In the genomic region with DNA sequence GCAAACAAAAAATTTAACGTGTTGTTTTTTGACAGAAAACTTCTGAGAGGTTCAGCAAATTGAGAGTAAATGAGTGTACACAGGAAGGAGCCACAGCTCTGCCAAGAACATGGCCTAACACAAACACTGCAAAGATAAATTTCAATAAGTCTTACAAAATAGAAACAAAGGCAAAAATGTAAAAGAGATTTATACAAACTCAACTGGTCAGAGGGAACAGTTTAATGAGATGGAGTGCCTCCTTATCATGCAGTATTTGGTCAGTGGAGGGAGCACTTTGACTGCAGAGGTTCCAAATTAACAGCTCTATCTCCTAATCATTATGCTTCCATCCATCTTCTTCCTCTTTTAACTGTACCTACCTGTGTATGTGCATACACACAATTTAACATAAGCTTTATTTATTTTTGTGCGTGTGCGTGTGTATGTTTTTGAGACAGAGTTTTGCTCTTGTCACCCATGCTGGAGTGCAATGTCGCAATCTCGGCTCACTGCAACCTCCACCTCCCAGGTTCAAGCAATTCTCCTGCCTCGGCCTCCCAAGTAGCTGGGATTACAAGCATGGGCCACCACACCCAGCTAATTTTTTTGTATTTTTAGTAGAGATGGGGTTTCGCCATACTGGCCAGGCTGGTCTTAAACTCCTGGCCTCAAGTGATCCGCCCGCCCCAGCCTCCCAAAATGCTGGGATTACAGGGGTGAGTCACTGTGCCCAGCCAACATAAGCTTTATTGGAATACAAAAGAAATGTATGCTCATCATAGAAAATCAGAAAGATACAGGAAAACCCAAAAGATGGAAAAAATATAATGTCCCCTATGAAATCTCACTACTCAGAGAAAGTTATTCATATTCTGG, we compare ENCODE assay signal across 11 cellular contexts.
DNase-seq lines count a peak whose midpoint lies in the region; ATAC-seq and TF ChIP-seq lines count a peak whose summit lies in the region.
"Had no signal": no experiment of that assay in that cellular context is flagged by ENCODE, and none has a peak within 500 bp of the region (broad histone marks: within the 10 kb centered on the region; RNA-seq: fewer than 3 reads in every experiment).

No MANE protein-coding gene starts in this region.

- POLR2A ChIA-PET in CD8-positive, alpha-beta T cell (lab: Charles Lee), result interaction anchor here (0.7 to 1.5 kb wide), 3 partner anchors 9 to 122 kb away, joined by 3 read pairs; no protein-coding TSS in a partner anchor

- no peak overlapping the region for H3K4me2 ChIP-seq in fibroblast of lung (ENCODE audit: extremely low read depth, insufficient read depth, low read length)

- no peaks in the 10 kb centered on the region for H3K36me3 ChIP-seq in ACC112 (ENCODE audit: insufficient read depth, low read length)
- no peaks in the 10 kb centered on the region for H3K36me3 ChIP-seq in fibroblast of lung (ENCODE audit: control insufficient read depth, insufficient read depth, low read length)
- no peaks in the 10 kb centered on the region for H3K36me3 ChIP-seq in CD8-positive, alpha-beta T cell (ENCODE audit: insufficient read depth, low read length)
- H3K36me3 ChIP-seq: tibial nerve had no signal

- H3K4me3 ChIP-seq in ACC112 (ENCODE audit: low read depth, low read length), result no peak overlapping the region
- H3K4me3 ChIP-seq in GM12875 (ENCODE audit: low read depth, low read length), result no peak overlapping the region
- H3K4me3 ChIP-seq in fibroblast of lung (replicated peaks in 1 of 4; ENCODE audit: control extremely low read depth in 1 of 4, insufficient read depth in 1 of 4, low read depth in 3 of 4, low read length in 4 of 4), result no peak overlapping the region
- no peak overlapping the region for H3K4me3 ChIP-seq in CD8-positive, alpha-beta T cell (ENCODE audit: low read depth, low read length)
- H3K4me3 ChIP-seq: tibial nerve had no signal

- in situ Hi-C loops in SK-MEL-5 (cut with HindIII; ENCODE audit: low pct_unique_long_range_greater_than_20kb, low sequenced_read_pairs), result no loop called here

- H3K36me3 Mint-ChIP-seq in natural killer cell, result no peaks in the 10 kb centered on the region
- peaks cover 11% of the 10 kb centered on the region for H3K36me3 Mint-ChIP-seq in CD8-positive, alpha-beta T cell

- peaks cover 0 to 22% of the 10 kb centered on the region in 2 donors for H3K4me1 Mint-ChIP-seq in natural killer cell
- peaks cover 42% of the 10 kb centered on the region for H3K4me1 Mint-ChIP-seq in CD8-positive, alpha-beta T cell (ENCODE audit: low read depth)
- H3K4me1 Mint-ChIP-seq: neural crest cell had no signal

- H3K27ac ChIP-seq in ACC112 (ENCODE audit: low read depth, low read length) (peak overlapping the region; percentile 44), fibroblast of lung (ENCODE audit: insufficient read depth, low read length) (no peak overlapping the region)
- no peak overlapping the region for H3K27ac ChIP-seq in CD8-positive, alpha-beta T cell (ENCODE audit: low read depth, low read length)
- H3K27ac ChIP-seq: tibial nerve had no signal

- peaks cover 15% of the 10 kb centered on the region for H3K79me2 ChIP-seq in ACC112 (ENCODE audit: control insufficient read depth, insufficient read depth, low read length, unreplicated experiment)
- peaks cover 29% of the 10 kb centered on the region for H3K79me2 ChIP-seq in fibroblast of lung (ENCODE audit: control insufficient read depth, insufficient read depth, low read length)

- no peak overlapping the region for H3K9ac ChIP-seq in fibroblast of lung (ENCODE audit: insufficient read depth, low read length)

- ATAC-seq in natural killer cell, result no peak
- no peak for ATAC-seq in CD8-positive, alpha-beta T cell

- CTCF ChIA-PET in CD8-positive, alpha-beta T cell (lab: Charles Lee), result interaction anchor here (0.6 to 6.8 kb wide), 33 partner anchors 8 to 225 kb away, joined by 3 to 89 read pairs (median 4); no protein-coding TSS in a partner anchor

- peak; percentile 17; the same call in 1 of the 2 replicates for TF ChIP-seq CTCF in GM12875 (IDR thresholded peaks at IDR 0.05; ENCODE audit: borderline replicate concordance, insufficient read depth, low read depth, low read length)
- peak; percentile 39 to 40 for TF ChIP-seq CTCF in fibroblast of lung (conservative IDR thresholded peaks at IDR 0.05 in 1 of 2, IDR thresholded peaks at IDR 0.05 in 1 of 2; ENCODE audit: low read depth in 1 of 2, low read length in 2 of 2)
- TF ChIP-seq CTCF in natural killer cell (IDR thresholded peaks at IDR 0.05), result no peak
- TF ChIP-seq CTCF in CD8-positive, alpha-beta T cell (IDR thresholded peaks at IDR 0.05), result no peak

- H3K4me3 Mint-ChIP-seq in natural killer cell, result no peak overlapping the region
- H3K4me3 Mint-ChIP-seq in CD8-positive, alpha-beta T cell, result no peak overlapping the region
- H3K4me3 Mint-ChIP-seq: CD4-positive, alpha-beta memory T cell; neural crest cell had no signal

- H3K27ac Mint-ChIP-seq in natural killer cell, result no peak overlapping the region
- no peak overlapping the region for H3K27ac Mint-ChIP-seq in CD8-positive, alpha-beta T cell

- H4K20me1 ChIP-seq in fibroblast of lung (ENCODE audit: control insufficient read depth, extremely low read depth, insufficient read depth, low read length), result no peaks in the 10 kb centered on the region

- DNase-seq in SK-MEL-5 (ENCODE audit: low read depth, low spot score) (peak; percentile 44), fibroblast of lung (ENCODE audit: low read depth in 2 of 2) (peak in 1 of 2 donors; percentile 70), NCI-H1048 (lab: John Stamatoyannopoulos, UW) (no peak), natural killer cell (no peak), SK-N-DZ (ENCODE audit: low spot score) (no peak)
- no peak for DNase-seq in CD8-positive, alpha-beta T cell

- H3K9me3 ChIP-seq in fibroblast of lung (ENCODE audit: control insufficient read depth, insufficient read depth, low read depth, low read length), result no peaks in the 10 kb centered on the region
- H3K9me3 ChIP-seq in CD8-positive, alpha-beta T cell (ENCODE audit: low read length), result no peaks in the 10 kb centered on the region
- H3K9me3 ChIP-seq: tibial nerve had no signal

- H3K9me3 Mint-ChIP-seq in natural killer cell, result no peaks in the 10 kb centered on the region
- H3K9me3 Mint-ChIP-seq in CD8-positive, alpha-beta T cell, result no peaks in the 10 kb centered on the region
- H3K9me3 Mint-ChIP-seq: CD4-positive, alpha-beta memory T cell had no signal

- H2AFZ ChIP-seq in ACC112 (ENCODE audit: low read length, unreplicated experiment) (no peak overlapping the region), fibroblast of lung (ENCODE audit: low read length) (no peak overlapping the region)

- no peaks in the 10 kb centered on the region for H3K27me3 Mint-ChIP-seq in natural killer cell (ENCODE audit: low read depth in 2 of 2)
- H3K27me3 Mint-ChIP-seq in CD8-positive, alpha-beta T cell (ENCODE audit: low read depth), result no peaks in the 10 kb centered on the region
- H3K27me3 Mint-ChIP-seq: CD4-positive, alpha-beta memory T cell had no signal

- no peaks in the 10 kb centered on the region for H3K27me3 ChIP-seq in ACC112 (ENCODE audit: insufficient read depth, low read length)
- H3K27me3 ChIP-seq in fibroblast of lung (ENCODE audit: control insufficient read depth, insufficient read depth, low read length), result no peaks in the 10 kb centered on the region
- H3K27me3 ChIP-seq in CD8-positive, alpha-beta T cell (ENCODE audit: insufficient read depth, low read length), result no peaks in the 10 kb centered on the region
- H3K27me3 ChIP-seq: tibial nerve had no signal

- H3K4me1 ChIP-seq in ACC112 (ENCODE audit: control insufficient read depth, insufficient read depth, low read length, unreplicated experiment) (peaks cover 25% of the 10 kb centered on the region), fibroblast of lung (ENCODE audit: control insufficient read depth, extremely low read depth, insufficient read depth, low read length) (peaks cover 5% of the 10 kb centered on the region)
- H3K4me1 ChIP-seq in CD8-positive, alpha-beta T cell (ENCODE audit: insufficient read depth, low read length), result peaks cover 3% of the 10 kb centered on the region

- intact Hi-C loops in natural killer cell (cut with micrococcal nuclease), result loop anchor here (1.0 kb wide), 1 partner anchor 122 kb away; no protein-coding TSS in a partner anchor
- intact Hi-C loops in CD8-positive, alpha-beta T cell (cut with DNase I, micrococcal nuclease), result loop anchor here (1.0 to 10.0 kb wide), 4 partner anchors 58 to 240 kb away; partner anchors contain the start of gene MRTFA (in 1 of the 2)

Comparison
In these comparisons a context has a peak if more than half of its experiments do, and no peak if none do; other contexts are left out.
1. CTCF ChIP-seq: peak in GM12875 (single experiment) and fibroblast of lung (2 of 2); none in natural killer cell (single experiment) and CD8-positive, alpha-beta T cell (single experiment).